ENCODE assay signal across 12 cellular contexts in the genomic region with DNA sequence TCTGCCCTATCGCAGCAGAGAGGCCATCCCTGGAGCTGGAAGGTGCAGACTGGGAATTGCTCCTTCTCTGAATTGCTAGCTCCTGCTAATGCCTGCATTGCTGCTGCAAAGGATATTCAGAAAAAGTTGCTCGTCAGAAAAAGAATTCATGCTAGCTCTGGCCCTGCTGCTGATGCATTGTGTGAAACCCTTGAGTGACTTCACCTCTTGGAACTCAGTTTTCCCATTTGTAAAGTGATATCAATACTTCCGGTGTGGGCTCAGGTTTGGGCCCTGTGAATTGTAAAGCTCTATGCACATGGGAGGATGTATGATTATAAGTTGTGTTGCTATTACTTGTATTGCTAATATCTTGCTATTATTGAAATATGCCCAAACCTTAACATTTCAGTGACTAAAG. TPM values are rescaled to one million over a fixed set of nuclear protein-coding genes. Genes with fewer than 3 reads are reported as not detected.
DNase-seq lines count a peak whose midpoint lies in the region; ATAC-seq and TF ChIP-seq lines count a peak whose summit lies in the region.
"Had no signal": no experiment of that assay in that cellular context is flagged by ENCODE, and none has a peak within 500 bp of the region (broad histone marks: within the 10 kb centered on the region; RNA-seq: fewer than 3 reads in every experiment).

No MANE protein-coding gene starts in this region.

- no peak overlapping the region for H3K56ac ChIP-seq in IMR-90 (ENCODE audit: extremely low read depth, insufficient read depth, low read length)

- H3K9me1 ChIP-seq in IMR-90 (ENCODE audit: insufficient read depth, low read length), result peaks cover 22% of the 10 kb centered on the region

- 0 out of 2 replicates have a peak overlapping the region, but pooled peaks have one; percentile 10 for H3K23ac ChIP-seq in IMR-90 (ENCODE audit: low read depth, low read length)

- POLR2A ChIA-PET in IMR-90 (lab: Charles Lee; ENCODE audit: unreplicated experiment), result no interaction called here

- no peak overlapping the region for H3K4me3 ChIP-seq in IMR-90 (ENCODE audit: insufficient read depth, low read depth, low read length)
- no peak overlapping the region for H3K4me3 ChIP-seq in fibroblast of pulmonary artery (replicated peaks; ENCODE audit: low read depth, low read length)
- peak overlapping the region; percentile 21 for H3K4me3 ChIP-seq in skeletal muscle satellite cell (ENCODE audit: low read length)
- H3K4me3 ChIP-seq: cardiac muscle cell had no signal

- H3K4me1 Mint-ChIP-seq in activated T-helper 17 cell treated with anti-CD3 and anti-CD28 coated beads, Interleukin-2, amount 50 U/mL, for 72 hours, result peaks cover 67% of the 10 kb centered on the region

- H3K4me2 ChIP-seq in IMR-90 (ENCODE audit: low read depth, low read length), result peak overlapping the region; percentile 16
- H3K4me2 ChIP-seq in skeletal muscle satellite cell (ENCODE audit: low read length), result peak overlapping the region; percentile 17

- H3K4me1 ChIP-seq in IMR-90 (ENCODE audit: control insufficient read depth, insufficient read depth, low read length) (peaks cover 19% of the 10 kb centered on the region), skeletal muscle satellite cell (ENCODE audit: control insufficient read depth, insufficient read depth, low read length) (peaks cover 56% of the 10 kb centered on the region)

- 0 out of 2 replicates have a peak overlapping the region, but pooled peaks have one; percentile 31 for H2AK5ac ChIP-seq in IMR-90 (ENCODE audit: low read depth, low read length)

- dilution Hi-C loops in IMR-90 (cut with HindIII; ENCODE audit: low sequenced_read_pairs, unreplicated experiment), result no loop called here

- no peaks in the 10 kb centered on the region for H3K27me3 Mint-ChIP-seq in activated T-helper 17 cell treated with anti-CD3 and anti-CD28 coated beads, Interleukin-2, amount 50 U/mL, for 72 hours
- H3K27me3 Mint-ChIP-seq: CD8-positive, alpha-beta memory T cell had no signal

- H4K20me1 ChIP-seq in IMR-90 (ENCODE audit: insufficient read depth, low read length), result peaks cover 8% of the 10 kb centered on the region; the same call in 1 of the 2 replicates

- no peak overlapping the region for H2AFZ ChIP-seq in IMR-90 (replicated peaks; ENCODE audit: low read length, poor library complexity)

- peak overlapping the region; percentile 84 for H2BK5ac ChIP-seq in IMR-90 (ENCODE audit: low read depth, low read length, poor library complexity, severe bottlenecking)

- no peak for TF ChIP-seq RAD21 in IMR-90 (IDR thresholded peaks at IDR 0.05; ENCODE audit: low read length)

- H3K9me3 ChIP-seq in IMR-90 (ENCODE audit: control insufficient read depth, insufficient read depth, low read length) (no peaks in the 10 kb centered on the region), skeletal muscle satellite cell (replicated peaks; ENCODE audit: low read length) (no peaks in the 10 kb centered on the region)

- intact Hi-C loops in IMR-90 (cut with micrococcal nuclease), result no loop called here

- ATAC-seq in IMR-90 (ENCODE audit: low read depth), result no peak
- ATAC-seq in activated T-helper 17 cell treated with anti-CD3 and anti-CD28 coated beads, Interleukin-2, amount 50 U/mL, for 72 hours (replicated peaks), result peak; percentile 31
- no peak for ATAC-seq in HG02642 (IDR thresholded peaks at IDR 0.05; ENCODE audit: poor library complexity, unreplicated experiment)
- ATAC-seq in HG03045 (IDR thresholded peaks at IDR 0.05; ENCODE audit: unreplicated experiment), result no peak
- ATAC-seq: activated CD4-positive, CD25-positive, alpha-beta regulatory T cell treated with anti-CD3 and anti-CD28 coated beads, Interleukin-2, amount 50 U/mL, for 24 hours had no signal

- H3K27me3 ChIP-seq in IMR-90 (ENCODE audit: control insufficient read depth, insufficient read depth, low read length), result no peaks in the 10 kb centered on the region
- no peaks in the 10 kb centered on the region for H3K27me3 ChIP-seq in skeletal muscle satellite cell (ENCODE audit: control insufficient read depth, insufficient read depth, low read length)

- no peaks in the 10 kb centered on the region; the same call in none of the 2 replicates for H3K36me3 ChIP-seq in IMR-90 (ENCODE audit: control insufficient read depth, insufficient read depth, low read length)
- H3K36me3 ChIP-seq in skeletal muscle satellite cell (ENCODE audit: insufficient read depth, low read length), result no peaks in the 10 kb centered on the region
- H3K36me3 ChIP-seq: cardiac muscle cell had no signal

- no peak overlapping the region for H2BK15ac ChIP-seq in IMR-90 (ENCODE audit: low read depth, low read length)

- H3K9me3 Mint-ChIP-seq in activated T-helper 17 cell treated with anti-CD3 and anti-CD28 coated beads, Interleukin-2, amount 50 U/mL, for 72 hours, result peaks cover 4% of the 10 kb centered on the region
- H3K9me3 Mint-ChIP-seq: CD8-positive, alpha-beta memory T cell had no signal

- peaks cover 83% of the 10 kb centered on the region for H3K36me3 Mint-ChIP-seq in activated T-helper 17 cell treated with anti-CD3 and anti-CD28 coated beads, Interleukin-2, amount 50 U/mL, for 72 hours (ENCODE audit: low read depth)

- no peak overlapping the region for H2AK9ac ChIP-seq in IMR-90 (replicated peaks; ENCODE audit: low read depth, low read length, poor library complexity)

- no peak for TF ChIP-seq POLR2A in IMR-90 (IDR thresholded peaks at IDR 0.05; ENCODE audit: low read depth, low read length)

- H3K4ac ChIP-seq in IMR-90 (ENCODE audit: low read depth, low read length), result peak overlapping the region; percentile 34; the same call in 1 of the 2 replicates

- H3K79me1 ChIP-seq in IMR-90 (ENCODE audit: low read depth in 1 of 2, low read length in 2 of 2), result peaks cover 5 to 26% of the 10 kb centered on the region in 2 experiments; a peak in 2 of 4 replicates

- peak overlapping the region; percentile 95 for H3K27ac Mint-ChIP-seq in activated T-helper 17 cell treated with anti-CD3 and anti-CD28 coated beads, Interleukin-2, amount 50 U/mL, for 72 hours

- no TSS peak for BruUV-seq in IMR-90 (replicated peaks; lab: Mats Ljungman, UMichigan)

- DNase-seq in IMR-90, result peak; percentile 79
- peak; percentile 63 for DNase-seq in fibroblast of pulmonary artery (ENCODE audit: low read depth)
- DNase-seq in HK-2 (ENCODE audit: unreplicated experiment), result no peak
- DNase-seq: activated gamma-delta T cell; CD8-positive, alpha-beta memory T cell; right cardiac atrium had no signal

- peak overlapping the region; percentile 30; the same call in 1 of the 2 replicates for H2BK120ac ChIP-seq in IMR-90 (ENCODE audit: low read depth, low read length)

- H4K5ac ChIP-seq in IMR-90 (ENCODE audit: low read depth, low read length), result peak overlapping the region; percentile 9; the same call in 1 of the 2 replicates

- no peak overlapping the region for H3K9ac ChIP-seq in IMR-90 (ENCODE audit: low read depth, low read length)
- H3K9ac ChIP-seq in skeletal muscle satellite cell (ENCODE audit: low read depth, low read length), result peak overlapping the region; percentile 67

- no peak overlapping the region for H2BK20ac ChIP-seq in IMR-90 (ENCODE audit: low read depth, low read length)

- TF ChIP-seq CTCF in IMR-90 (conservative IDR thresholded peaks at IDR 0.05; ENCODE audit: low read depth, low read length) (no peak), fibroblast of pulmonary artery (IDR thresholded peaks at IDR 0.05; ENCODE audit: low read length, missing control alignments) (no peak)

- H4K8ac ChIP-seq in IMR-90 (ENCODE audit: low read depth in 2 of 2, low read length in 2 of 2), result peak overlapping the region in 1 of 2 experiments; percentile 39; a peak in 3 of 4 replicates

- H3K4me3 Mint-ChIP-seq in activated T-helper 17 cell treated with anti-CD3 and anti-CD28 coated beads, Interleukin-2, amount 50 U/mL, for 72 hours, result peak overlapping the region; percentile 97

- H3K18ac ChIP-seq in IMR-90 (ENCODE audit: low read depth, low read length), result peak overlapping the region; percentile 11; the same call in 1 of the 2 replicates

- CTCF ChIA-PET in IMR-90 (lab: Yijun Ruan, JAX), result interaction anchor here (1.2 kb wide), 1 partner anchor 23 kb away, joined by 3 read pairs; no protein-coding TSS in a partner anchor

- no CpG with 5 or more reads among the region's 3 CpGs for WGBS in IMR-90 (ENCODE audit: extremely low coverage in 2 of 2, insufficient read length in 1 of 2), 2 experiments

- peak overlapping the region; percentile 50; the same call in 1 of the 2 replicates for H4K91ac ChIP-seq in IMR-90 (ENCODE audit: insufficient read depth, low read depth, low read length)

- in situ Hi-C loops in IMR-90 (cut with MboI; ENCODE audit: low sequenced_read_pairs), result no loop called here

- peak overlapping the region; percentile 74 for H3K27ac ChIP-seq in IMR-90 (ENCODE audit: insufficient read depth, low read length)
- H3K27ac ChIP-seq: cardiac muscle cell had no signal

- no peak overlapping the region for H3K14ac ChIP-seq in IMR-90 (replicated peaks; ENCODE audit: low read depth, low read length)

TF ChIP-seq in IMR-90, 13 proteins besides CTCF, POLR2A, EP300 and RAD21 (continues in another document):
- TF ChIP-seq, protein P1, sequence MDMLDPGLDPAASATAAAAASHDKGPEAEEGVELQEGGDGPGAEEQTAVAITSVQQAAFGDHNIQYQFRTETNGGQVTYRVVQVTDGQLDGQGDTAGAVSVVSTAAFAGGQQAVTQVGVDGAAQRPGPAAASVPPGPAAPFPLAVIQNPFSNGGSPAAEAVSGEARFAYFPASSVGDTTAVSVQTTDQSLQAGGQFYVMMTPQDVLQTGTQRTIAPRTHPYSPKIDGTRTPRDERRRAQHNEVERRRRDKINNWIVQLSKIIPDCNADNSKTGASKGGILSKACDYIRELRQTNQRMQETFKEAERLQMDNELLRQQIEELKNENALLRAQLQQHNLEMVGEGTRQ (IDR thresholded peaks at IDR 0.05; ENCODE audit: low read depth, low read length), result no peak
- no peak for TF ChIP-seq CHD1 (IDR thresholded peaks at IDR 0.05; ENCODE audit: low read depth, low read length)
- no peak for TF ChIP-seq MXI1 (IDR thresholded peaks at IDR 0.05; ENCODE audit: borderline replicate concordance, low read depth, low read length)
- no peak for TF ChIP-seq MAZ (IDR thresholded peaks at IDR 0.05; ENCODE audit: borderline replicate concordance, low read depth, low read length)

RNA-seq across cellular contexts. Expression of a gene that starts 11.4 kb away (rescaled TPM):
- 39.2 and 40.3 TPM in 2 replicates for total RNA-seq in IMR-90 (2012; rRNA removed)
- polyA plus RNA-seq in IMR-90 (2012; rRNA removed), result 21.2 and 22.1 TPM in 2 replicates
- 18.5 and 19.9 TPM in 2 replicates for polyA plus RNA-seq in IMR-90 (2012; cell fraction: cytosol; rRNA removed)
- polyA plus RNA-seq in IMR-90 (2012; cell fraction: nucleus; rRNA removed; ENCODE audit: low replicate concordance), result 7.4 and 18.0 TPM in 2 replicates
- 100 to 1,000 TPM; 129 to 275 TPM for total RNA-seq in activated T-helper 17 cell treated with anti-CD3 and anti-CD28 coated beads, Interleukin-2, amount 50 U/mL, for 72 hours
- 228 and 238 TPM in 2 replicates for total RNA-seq in skeletal muscle satellite cell (2012; rRNA removed)

RNA-seq across cellular contexts. Expression of a gene that starts 59.0 kb away (rescaled TPM):
- total RNA-seq in IMR-90 (2012; rRNA removed), result 40.9 and 78.3 TPM in 2 replicates
- 17.9 and 21.7 TPM in 2 replicates for polyA plus RNA-seq in IMR-90 (2012; rRNA removed)
- 7.2 and 12.0 TPM in 2 replicates for polyA plus RNA-seq in IMR-90 (2012; cell fraction: cytosol; rRNA removed)
- polyA plus RNA-seq in IMR-90 (2012; cell fraction: nucleus; rRNA removed; ENCODE audit: low replicate concordance), result 2.2 and 9.9 TPM in 2 replicates
- 10 to 100 TPM; 43.7 to 54.5 TPM for total RNA-seq in activated T-helper 17 cell treated with anti-CD3 and anti-CD28 coated beads, Interleukin-2, amount 50 U/mL, for 72 hours
- 63.6 and 64.7 TPM in 2 replicates for total RNA-seq in skeletal muscle satellite cell (2012; rRNA removed)
